Comparison of ENCODE assay signal across 20 cellular contexts in genomic region chr13:29386246-29386645, GRCh38.
"Had no signal": no experiment of that assay in that cellular context is flagged by ENCODE, and none has a peak within 500 bp of the region (broad histone marks: within the 10 kb centered on the region; RNA-seq: fewer than 3 reads in every experiment).

No MANE protein-coding gene starts in this region.

- H3K9me3 Mint-ChIP-seq: naive B cell had no signal

- H3K36me3 ChIP-seq: esophagus squamous epithelium, gastrocnemius medialis, heart left ventricle, left lung, lower lobe of right lung had no signal

- H3K4me3 ChIP-seq: coronary artery, dorsolateral prefrontal cortex, esophagus squamous epithelium, gastrocnemius medialis, heart left ventricle, hepatocyte, left lung, lower lobe of right lung, mucosa of descending colon had no signal

- H3K27me3 ChIP-seq: dorsolateral prefrontal cortex, gastrocnemius medialis, heart left ventricle, hepatocyte, left lung had no signal

- H3K4me1 Mint-ChIP-seq: mesothelial cell of epicardium, naive B cell had no signal

- H3K9me3 ChIP-seq: esophagus squamous epithelium, gastrocnemius medialis, heart left ventricle, left lung, lower lobe of right lung, mucosa of descending colon had no signal

- H3K4me3 Mint-ChIP-seq: mesothelial cell of epicardium, naive B cell had no signal

- H3K27ac Mint-ChIP-seq: mesothelial cell of epicardium, naive B cell had no signal

- H3K36me3 Mint-ChIP-seq: mesothelial cell of epicardium, naive B cell had no signal

- DNase-seq: dermis blood vessel endothelial cell; effector CD4-positive, alpha-beta T cell; effector memory CD4-positive, alpha-beta T cell; esophagus squamous epithelium; foreskin fibroblast; foreskin melanocyte; gastrocnemius medialis; heart left ventricle; hypothalamus; left cardiac atrium; left lung; left ventricle myocardium superior; lower lobe of right lung; mesenchymal stem cell; mucosa of descending colon; naive B cell had no signal

- H3K27ac ChIP-seq: coronary artery, dorsolateral prefrontal cortex, esophagus squamous epithelium, gastrocnemius medialis, heart left ventricle, hepatocyte, left lung, lower lobe of right lung had no signal

- H3K4me1 ChIP-seq: esophagus squamous epithelium, gastrocnemius medialis, left lung, lower lobe of right lung had no signal

- ATAC-seq: gastrocnemius medialis, heart left ventricle, left lung, left ventricle myocardium superior, lower lobe of right lung, mucosa of descending colon had no signal
